Comparison of ENCODE assay signal across 1 cellular context in the genomic region with DNA sequence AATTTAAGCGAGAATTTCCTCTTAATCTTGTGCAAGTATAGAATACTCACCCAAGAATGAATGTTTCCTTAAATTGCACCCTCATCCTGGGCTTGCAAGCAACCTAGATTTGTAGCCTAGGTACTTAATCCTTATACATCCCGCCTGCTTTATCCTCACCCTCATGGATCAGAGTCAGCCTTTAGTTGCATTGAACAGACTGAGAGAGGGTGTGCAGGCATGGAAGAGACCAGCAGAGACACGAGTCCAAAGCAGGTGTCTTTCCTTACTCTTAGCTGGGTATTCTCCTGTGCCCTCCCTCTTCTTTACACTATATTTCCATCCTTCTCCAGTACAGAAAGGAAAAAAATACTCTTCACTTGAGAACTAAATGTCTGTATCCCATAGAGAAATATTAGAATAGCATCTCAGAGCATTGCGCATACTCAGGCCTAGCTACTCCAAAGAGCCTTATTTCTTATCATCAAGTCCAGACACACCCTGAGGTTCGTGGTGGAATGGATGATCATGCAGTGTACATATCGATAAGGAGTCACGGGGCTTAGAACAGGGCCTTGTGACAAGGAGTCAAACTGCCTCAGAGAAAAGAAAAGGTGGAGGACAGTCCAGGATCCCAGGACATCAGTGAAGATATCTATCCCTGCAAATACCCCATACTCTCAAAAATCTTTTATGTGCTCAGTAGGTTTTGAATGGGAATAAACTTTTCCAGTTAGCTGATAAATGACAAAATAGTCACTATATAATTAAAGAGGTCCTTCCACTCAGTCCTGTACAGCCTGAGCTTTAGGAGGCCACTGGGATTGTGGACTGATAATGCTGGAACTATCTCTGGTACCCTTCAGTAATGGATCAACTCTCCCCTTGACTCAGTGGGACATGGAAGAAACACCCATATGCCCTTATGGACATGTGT.
TF ChIP-seq lines count a peak whose summit lies in the region.

No MANE protein-coding gene starts in this region.

TF ChIP-seq in K562, 482 proteins besides CTCF, POLR2A, EP300 and RAD21 (continued from another document and continues in another):
- TF ChIP-seq, protein P1, sequence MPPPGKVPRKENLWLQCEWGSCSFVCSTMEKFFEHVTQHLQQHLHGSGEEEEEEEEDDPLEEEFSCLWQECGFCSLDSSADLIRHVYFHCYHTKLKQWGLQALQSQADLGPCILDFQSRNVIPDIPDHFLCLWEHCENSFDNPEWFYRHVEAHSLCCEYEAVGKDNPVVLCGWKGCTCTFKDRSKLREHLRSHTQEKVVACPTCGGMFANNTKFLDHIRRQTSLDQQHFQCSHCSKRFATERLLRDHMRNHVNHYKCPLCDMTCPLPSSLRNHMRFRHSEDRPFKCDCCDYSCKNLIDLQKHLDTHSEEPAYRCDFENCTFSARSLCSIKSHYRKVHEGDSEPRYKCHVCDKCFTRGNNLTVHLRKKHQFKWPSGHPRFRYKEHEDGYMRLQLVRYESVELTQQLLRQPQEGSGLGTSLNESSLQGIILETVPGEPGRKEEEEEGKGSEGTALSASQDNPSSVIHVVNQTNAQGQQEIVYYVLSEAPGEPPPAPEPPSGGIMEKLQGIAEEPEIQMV (tag; conservative IDR thresholded peaks at IDR 0.05; ENCODE audit: low read depth), result 0 out of 2 replicates have a peak, but pooled peaks have one; percentile 4
- TF ChIP-seq NFIC (IDR thresholded peaks at IDR 0.05), result peak; percentile 92
- no peak for TF ChIP-seq CBX2 (IDR thresholded peaks at IDR 0.05; ENCODE audit: insufficient read depth, low read length, poor library complexity, severe bottlenecking)
- TF ChIP-seq, protein P2, sequence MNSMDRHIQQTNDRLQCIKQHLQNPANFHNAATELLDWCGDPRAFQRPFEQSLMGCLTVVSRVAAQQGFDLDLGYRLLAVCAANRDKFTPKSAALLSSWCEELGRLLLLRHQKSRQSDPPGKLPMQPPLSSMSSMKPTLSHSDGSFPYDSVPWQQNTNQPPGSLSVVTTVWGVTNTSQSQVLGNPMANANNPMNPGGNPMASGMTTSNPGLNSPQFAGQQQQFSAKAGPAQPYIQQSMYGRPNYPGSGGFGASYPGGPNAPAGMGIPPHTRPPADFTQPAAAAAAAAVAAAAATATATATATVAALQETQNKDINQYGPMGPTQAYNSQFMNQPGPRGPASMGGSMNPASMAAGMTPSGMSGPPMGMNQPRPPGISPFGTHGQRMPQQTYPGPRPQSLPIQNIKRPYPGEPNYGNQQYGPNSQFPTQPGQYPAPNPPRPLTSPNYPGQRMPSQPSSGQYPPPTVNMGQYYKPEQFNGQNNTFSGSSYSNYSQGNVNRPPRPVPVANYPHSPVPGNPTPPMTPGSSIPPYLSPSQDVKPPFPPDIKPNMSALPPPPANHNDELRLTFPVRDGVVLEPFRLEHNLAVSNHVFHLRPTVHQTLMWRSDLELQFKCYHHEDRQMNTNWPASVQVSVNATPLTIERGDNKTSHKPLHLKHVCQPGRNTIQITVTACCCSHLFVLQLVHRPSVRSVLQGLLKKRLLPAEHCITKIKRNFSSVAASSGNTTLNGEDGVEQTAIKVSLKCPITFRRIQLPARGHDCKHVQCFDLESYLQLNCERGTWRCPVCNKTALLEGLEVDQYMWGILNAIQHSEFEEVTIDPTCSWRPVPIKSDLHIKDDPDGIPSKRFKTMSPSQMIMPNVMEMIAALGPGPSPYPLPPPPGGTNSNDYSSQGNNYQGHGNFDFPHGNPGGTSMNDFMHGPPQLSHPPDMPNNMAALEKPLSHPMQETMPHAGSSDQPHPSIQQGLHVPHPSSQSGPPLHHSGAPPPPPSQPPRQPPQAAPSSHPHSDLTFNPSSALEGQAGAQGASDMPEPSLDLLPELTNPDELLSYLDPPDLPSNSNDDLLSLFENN (IDR thresholded peaks at IDR 0.05; ENCODE audit: low read depth in 2 of 2, low read length in 2 of 2), result peak in 1 of 2 experiments; percentile 98; a peak in 2 of 4 replicates
- TF ChIP-seq, protein P3, sequence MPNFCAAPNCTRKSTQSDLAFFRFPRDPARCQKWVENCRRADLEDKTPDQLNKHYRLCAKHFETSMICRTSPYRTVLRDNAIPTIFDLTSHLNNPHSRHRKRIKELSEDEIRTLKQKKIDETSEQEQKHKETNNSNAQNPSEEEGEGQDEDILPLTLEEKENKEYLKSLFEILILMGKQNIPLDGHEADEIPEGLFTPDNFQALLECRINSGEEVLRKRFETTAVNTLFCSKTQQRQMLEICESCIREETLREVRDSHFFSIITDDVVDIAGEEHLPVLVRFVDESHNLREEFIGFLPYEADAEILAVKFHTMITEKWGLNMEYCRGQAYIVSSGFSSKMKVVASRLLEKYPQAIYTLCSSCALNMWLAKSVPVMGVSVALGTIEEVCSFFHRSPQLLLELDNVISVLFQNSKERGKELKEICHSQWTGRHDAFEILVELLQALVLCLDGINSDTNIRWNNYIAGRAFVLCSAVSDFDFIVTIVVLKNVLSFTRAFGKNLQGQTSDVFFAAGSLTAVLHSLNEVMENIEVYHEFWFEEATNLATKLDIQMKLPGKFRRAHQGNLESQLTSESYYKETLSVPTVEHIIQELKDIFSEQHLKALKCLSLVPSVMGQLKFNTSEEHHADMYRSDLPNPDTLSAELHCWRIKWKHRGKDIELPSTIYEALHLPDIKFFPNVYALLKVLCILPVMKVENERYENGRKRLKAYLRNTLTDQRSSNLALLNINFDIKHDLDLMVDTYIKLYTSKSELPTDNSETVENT (CRISPR knock-in tag; IDR thresholded peaks at IDR 0.05), result no peak
- no peak for TF ChIP-seq ZNF3 (CRISPR knock-in tag; IDR thresholded peaks at IDR 0.05)
- TF ChIP-seq PYGO2 (tag; IDR thresholded peaks at IDR 0.05), result peak; percentile 60
- TF ChIP-seq ZNF324 (CRISPR knock-in tag; IDR thresholded peaks at IDR 0.05), result no peak
- TF ChIP-seq FOSL1 (tag; conservative IDR thresholded peaks at IDR 0.05), result peak; percentile 91
- TF ChIP-seq GATA2 (CRISPR knock-in tag; IDR thresholded peaks at IDR 0.05), result peak; percentile 98
- TF ChIP-seq, protein P4, sequence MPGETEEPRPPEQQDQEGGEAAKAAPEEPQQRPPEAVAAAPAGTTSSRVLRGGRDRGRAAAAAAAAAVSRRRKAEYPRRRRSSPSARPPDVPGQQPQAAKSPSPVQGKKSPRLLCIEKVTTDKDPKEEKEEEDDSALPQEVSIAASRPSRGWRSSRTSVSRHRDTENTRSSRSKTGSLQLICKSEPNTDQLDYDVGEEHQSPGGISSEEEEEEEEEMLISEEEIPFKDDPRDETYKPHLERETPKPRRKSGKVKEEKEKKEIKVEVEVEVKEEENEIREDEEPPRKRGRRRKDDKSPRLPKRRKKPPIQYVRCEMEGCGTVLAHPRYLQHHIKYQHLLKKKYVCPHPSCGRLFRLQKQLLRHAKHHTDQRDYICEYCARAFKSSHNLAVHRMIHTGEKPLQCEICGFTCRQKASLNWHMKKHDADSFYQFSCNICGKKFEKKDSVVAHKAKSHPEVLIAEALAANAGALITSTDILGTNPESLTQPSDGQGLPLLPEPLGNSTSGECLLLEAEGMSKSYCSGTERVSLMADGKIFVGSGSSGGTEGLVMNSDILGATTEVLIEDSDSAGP (CRISPR knock-in tag; IDR thresholded peaks at IDR 0.05), result no peak
- TF ChIP-seq, protein P5, sequence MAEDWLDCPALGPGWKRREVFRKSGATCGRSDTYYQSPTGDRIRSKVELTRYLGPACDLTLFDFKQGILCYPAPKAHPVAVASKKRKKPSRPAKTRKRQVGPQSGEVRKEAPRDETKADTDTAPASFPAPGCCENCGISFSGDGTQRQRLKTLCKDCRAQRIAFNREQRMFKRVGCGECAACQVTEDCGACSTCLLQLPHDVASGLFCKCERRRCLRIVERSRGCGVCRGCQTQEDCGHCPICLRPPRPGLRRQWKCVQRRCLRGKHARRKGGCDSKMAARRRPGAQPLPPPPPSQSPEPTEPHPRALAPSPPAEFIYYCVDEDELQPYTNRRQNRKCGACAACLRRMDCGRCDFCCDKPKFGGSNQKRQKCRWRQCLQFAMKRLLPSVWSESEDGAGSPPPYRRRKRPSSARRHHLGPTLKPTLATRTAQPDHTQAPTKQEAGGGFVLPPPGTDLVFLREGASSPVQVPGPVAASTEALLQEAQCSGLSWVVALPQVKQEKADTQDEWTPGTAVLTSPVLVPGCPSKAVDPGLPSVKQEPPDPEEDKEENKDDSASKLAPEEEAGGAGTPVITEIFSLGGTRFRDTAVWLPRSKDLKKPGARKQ (CRISPR knock-in tag; IDR thresholded peaks at IDR 0.05), result no peak
- TF ChIP-seq MAZ (CRISPR knock-in tag; conservative IDR thresholded peaks at IDR 0.05 in 1 of 2, IDR thresholded peaks at IDR 0.05 in 1 of 2), result no peak
- TF ChIP-seq, protein P6, sequence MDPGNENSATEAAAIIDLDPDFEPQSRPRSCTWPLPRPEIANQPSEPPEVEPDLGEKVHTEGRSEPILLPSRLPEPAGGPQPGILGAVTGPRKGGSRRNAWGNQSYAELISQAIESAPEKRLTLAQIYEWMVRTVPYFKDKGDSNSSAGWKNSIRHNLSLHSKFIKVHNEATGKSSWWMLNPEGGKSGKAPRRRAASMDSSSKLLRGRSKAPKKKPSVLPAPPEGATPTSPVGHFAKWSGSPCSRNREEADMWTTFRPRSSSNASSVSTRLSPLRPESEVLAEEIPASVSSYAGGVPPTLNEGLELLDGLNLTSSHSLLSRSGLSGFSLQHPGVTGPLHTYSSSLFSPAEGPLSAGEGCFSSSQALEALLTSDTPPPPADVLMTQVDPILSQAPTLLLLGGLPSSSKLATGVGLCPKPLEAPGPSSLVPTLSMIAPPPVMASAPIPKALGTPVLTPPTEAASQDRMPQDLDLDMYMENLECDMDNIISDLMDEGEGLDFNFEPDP (CRISPR knock-in tag; IDR thresholded peaks at IDR 0.05), result no peak
- TF ChIP-seq, protein P7, sequence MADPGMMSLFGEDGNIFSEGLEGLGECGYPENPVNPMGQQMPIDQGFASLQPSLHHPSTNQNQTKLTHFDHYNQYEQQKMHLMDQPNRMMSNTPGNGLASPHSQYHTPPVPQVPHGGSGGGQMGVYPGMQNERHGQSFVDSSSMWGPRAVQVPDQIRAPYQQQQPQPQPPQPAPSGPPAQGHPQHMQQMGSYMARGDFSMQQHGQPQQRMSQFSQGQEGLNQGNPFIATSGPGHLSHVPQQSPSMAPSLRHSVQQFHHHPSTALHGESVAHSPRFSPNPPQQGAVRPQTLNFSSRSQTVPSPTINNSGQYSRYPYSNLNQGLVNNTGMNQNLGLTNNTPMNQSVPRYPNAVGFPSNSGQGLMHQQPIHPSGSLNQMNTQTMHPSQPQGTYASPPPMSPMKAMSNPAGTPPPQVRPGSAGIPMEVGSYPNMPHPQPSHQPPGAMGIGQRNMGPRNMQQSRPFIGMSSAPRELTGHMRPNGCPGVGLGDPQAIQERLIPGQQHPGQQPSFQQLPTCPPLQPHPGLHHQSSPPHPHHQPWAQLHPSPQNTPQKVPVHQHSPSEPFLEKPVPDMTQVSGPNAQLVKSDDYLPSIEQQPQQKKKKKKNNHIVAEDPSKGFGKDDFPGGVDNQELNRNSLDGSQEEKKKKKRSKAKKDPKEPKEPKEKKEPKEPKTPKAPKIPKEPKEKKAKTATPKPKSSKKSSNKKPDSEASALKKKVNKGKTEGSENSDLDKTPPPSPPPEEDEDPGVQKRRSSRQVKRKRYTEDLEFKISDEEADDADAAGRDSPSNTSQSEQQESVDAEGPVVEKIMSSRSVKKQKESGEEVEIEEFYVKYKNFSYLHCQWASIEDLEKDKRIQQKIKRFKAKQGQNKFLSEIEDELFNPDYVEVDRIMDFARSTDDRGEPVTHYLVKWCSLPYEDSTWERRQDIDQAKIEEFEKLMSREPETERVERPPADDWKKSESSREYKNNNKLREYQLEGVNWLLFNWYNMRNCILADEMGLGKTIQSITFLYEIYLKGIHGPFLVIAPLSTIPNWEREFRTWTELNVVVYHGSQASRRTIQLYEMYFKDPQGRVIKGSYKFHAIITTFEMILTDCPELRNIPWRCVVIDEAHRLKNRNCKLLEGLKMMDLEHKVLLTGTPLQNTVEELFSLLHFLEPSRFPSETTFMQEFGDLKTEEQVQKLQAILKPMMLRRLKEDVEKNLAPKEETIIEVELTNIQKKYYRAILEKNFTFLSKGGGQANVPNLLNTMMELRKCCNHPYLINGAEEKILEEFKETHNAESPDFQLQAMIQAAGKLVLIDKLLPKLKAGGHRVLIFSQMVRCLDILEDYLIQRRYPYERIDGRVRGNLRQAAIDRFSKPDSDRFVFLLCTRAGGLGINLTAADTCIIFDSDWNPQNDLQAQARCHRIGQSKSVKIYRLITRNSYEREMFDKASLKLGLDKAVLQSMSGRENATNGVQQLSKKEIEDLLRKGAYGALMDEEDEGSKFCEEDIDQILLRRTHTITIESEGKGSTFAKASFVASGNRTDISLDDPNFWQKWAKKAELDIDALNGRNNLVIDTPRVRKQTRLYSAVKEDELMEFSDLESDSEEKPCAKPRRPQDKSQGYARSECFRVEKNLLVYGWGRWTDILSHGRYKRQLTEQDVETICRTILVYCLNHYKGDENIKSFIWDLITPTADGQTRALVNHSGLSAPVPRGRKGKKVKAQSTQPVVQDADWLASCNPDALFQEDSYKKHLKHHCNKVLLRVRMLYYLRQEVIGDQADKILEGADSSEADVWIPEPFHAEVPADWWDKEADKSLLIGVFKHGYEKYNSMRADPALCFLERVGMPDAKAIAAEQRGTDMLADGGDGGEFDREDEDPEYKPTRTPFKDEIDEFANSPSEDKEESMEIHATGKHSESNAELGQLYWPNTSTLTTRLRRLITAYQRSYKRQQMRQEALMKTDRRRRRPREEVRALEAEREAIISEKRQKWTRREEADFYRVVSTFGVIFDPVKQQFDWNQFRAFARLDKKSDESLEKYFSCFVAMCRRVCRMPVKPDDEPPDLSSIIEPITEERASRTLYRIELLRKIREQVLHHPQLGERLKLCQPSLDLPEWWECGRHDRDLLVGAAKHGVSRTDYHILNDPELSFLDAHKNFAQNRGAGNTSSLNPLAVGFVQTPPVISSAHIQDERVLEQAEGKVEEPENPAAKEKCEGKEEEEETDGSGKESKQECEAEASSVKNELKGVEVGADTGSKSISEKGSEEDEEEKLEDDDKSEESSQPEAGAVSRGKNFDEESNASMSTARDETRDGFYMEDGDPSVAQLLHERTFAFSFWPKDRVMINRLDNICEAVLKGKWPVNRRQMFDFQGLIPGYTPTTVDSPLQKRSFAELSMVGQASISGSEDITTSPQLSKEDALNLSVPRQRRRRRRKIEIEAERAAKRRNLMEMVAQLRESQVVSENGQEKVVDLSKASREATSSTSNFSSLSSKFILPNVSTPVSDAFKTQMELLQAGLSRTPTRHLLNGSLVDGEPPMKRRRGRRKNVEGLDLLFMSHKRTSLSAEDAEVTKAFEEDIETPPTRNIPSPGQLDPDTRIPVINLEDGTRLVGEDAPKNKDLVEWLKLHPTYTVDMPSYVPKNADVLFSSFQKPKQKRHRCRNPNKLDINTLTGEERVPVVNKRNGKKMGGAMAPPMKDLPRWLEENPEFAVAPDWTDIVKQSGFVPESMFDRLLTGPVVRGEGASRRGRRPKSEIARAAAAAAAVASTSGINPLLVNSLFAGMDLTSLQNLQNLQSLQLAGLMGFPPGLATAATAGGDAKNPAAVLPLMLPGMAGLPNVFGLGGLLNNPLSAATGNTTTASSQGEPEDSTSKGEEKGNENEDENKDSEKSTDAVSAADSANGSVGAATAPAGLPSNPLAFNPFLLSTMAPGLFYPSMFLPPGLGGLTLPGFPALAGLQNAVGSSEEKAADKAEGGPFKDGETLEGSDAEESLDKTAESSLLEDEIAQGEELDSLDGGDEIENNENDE (IDR thresholded peaks at IDR 0.05; ENCODE audit: low read depth, low read length), result no peak
- TF ChIP-seq MCM5 (IDR thresholded peaks at IDR 0.05; ENCODE audit: low read depth), result no peak
- peak; percentile 82 for TF ChIP-seq MEIS2 (IDR thresholded peaks at IDR 0.05; ENCODE audit: partially characterized antibody)
- 0 out of 2 replicates have a peak, but pooled peaks have one; percentile 31 for TF ChIP-seq ZZZ3 (IDR thresholded peaks at IDR 0.05)
- peak; percentile 6; the same call in 1 of the 2 replicates for TF ChIP-seq ZNF239 (CRISPR knock-in tag; IDR thresholded peaks at IDR 0.05)
- no peak for TF ChIP-seq KLF13 (tag; IDR thresholded peaks at IDR 0.05; ENCODE audit: borderline replicate concordance, low read depth)
- peak; percentile 62 for TF ChIP-seq TBP (optimal IDR thresholded peaks at IDR 0.05; ENCODE audit: low read depth, low read length)
